9 cellular contexts compared by ENCODE assay signal in genomic region chr7:47988496-47989386, GRCh38.
DNase-seq lines count a peak whose midpoint lies in the region; ATAC-seq lines count a peak whose summit lies in the region.
"Had no signal": no experiment of that assay in that cellular context is flagged by ENCODE, and none has a peak within 500 bp of the region (broad histone marks: within the 10 kb centered on the region; RNA-seq: fewer than 3 reads in every experiment).

No MANE protein-coding gene starts in this region.

- H3K36me3 ChIP-seq in effector memory CD4-positive, alpha-beta T cell (ENCODE audit: control insufficient read depth, insufficient read depth, low read length), result no peaks in the 10 kb centered on the region

- peak; percentile 13 for DNase-seq in CD1c-positive myeloid dendritic cell (ENCODE audit: extremely low spot score)
- peak; percentile 23 for DNase-seq in SW480 (ENCODE audit: low spot score)
- peak; percentile 60 for DNase-seq in islet precursor cell
- DNase-seq in effector memory CD4-positive, alpha-beta T cell, result no peak
- DNase-seq in stimulated activated naive CD8-positive, alpha-beta T cell treated with anti-CD3 and anti-CD28 coated beads, Interleukin-15, Interleukin-2, amounts not matched to agents 100 U/mL and 50 U/mL, for 24 hours, result no peak
- DNase-seq: NCI-H1930 had no signal

- ATAC-seq in HG03175 (IDR thresholded peaks at IDR 0.05; ENCODE audit: unreplicated experiment) (peak; percentile 21), GM18520 (IDR thresholded peaks at IDR 0.05; ENCODE audit: unreplicated experiment) (no peak), HG02678 (IDR thresholded peaks at IDR 0.05; ENCODE audit: unreplicated experiment) (no peak)
- no peak for ATAC-seq in stimulated activated naive CD8-positive, alpha-beta T cell treated with anti-CD3 and anti-CD28 coated beads, Interleukin-15, Interleukin-2, amounts not matched to agents 100 U/mL and 50 U/mL, for 24 hours

- H3K4me3 ChIP-seq in effector memory CD4-positive, alpha-beta T cell (ENCODE audit: insufficient read depth, low read depth, low read length, poor library complexity, severe bottlenecking), result no peak overlapping the region

- H3K27me3 ChIP-seq in effector memory CD4-positive, alpha-beta T cell (replicated peaks; ENCODE audit: control insufficient read depth, insufficient read depth, low read length, poor library complexity, severe bottlenecking), result no peaks in the 10 kb centered on the region

- H3K4me1 ChIP-seq in effector memory CD4-positive, alpha-beta T cell (ENCODE audit: control insufficient read depth, insufficient read depth, low read length, poor library complexity, severe bottlenecking), result peaks cover 4% of the 10 kb centered on the region

- H3K9me3 ChIP-seq in effector memory CD4-positive, alpha-beta T cell (ENCODE audit: control insufficient read depth, low read length), result no peaks in the 10 kb centered on the region

- H3K27ac ChIP-seq in effector memory CD4-positive, alpha-beta T cell (ENCODE audit: insufficient read depth, low read length, poor library complexity, severe bottlenecking), result no peak overlapping the region

Comparison
In these comparisons a context has a peak if more than half of its experiments do, and no peak if none do; other contexts are left out.
1. DNase-seq: peak in CD1c-positive myeloid dendritic cell (single experiment), SW480 (single experiment) and islet precursor cell (single experiment); none in effector memory CD4-positive, alpha-beta T cell (0 of 3) and stimulated activated naive CD8-positive, alpha-beta T cell treated with anti-CD3 and anti-CD28 coated beads, Interleukin-15, Interleukin-2, amounts not matched to agents 100 U/mL and 50 U/mL, for 24 hours (single experiment).